11 cellular contexts compared by ENCODE assay signal in the genomic region with DNA sequence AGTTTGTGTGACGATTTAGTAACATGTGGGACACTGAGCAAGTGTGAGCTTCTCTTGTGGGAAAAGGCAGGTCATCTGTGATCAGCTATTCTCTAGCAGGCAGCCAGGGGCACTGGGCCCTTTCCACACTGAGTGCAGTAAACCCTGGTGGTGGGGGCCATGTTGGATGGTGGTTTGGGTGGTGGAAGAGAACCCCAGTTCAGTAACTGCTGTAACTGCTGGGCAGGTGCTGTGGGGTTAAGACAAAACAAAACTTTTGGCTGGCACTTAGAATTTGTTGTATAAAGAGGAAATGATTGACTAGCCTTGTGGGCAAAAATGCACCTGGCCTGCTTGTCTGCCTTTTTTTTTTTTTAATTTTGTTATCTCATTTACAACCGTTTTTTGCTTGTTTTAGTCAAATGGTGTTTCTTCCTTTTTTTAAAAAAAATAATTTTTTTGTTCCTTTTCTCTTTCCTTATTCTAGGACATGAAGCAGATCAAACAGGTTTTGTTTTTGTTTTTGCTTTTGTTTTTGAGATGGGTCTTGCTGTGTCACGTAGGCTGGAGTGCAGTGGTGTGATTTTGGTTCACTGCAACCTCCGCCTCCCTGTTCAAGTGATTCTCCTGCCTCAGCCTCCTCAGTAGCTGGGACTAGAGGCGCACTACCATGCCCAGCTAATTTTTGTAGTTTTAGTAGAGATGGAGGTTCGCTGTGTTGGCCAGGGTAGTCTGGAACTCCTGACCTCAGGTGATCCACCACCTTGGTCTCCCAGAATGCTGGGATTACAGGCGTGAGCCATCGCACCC.
DNase-seq lines count a peak whose midpoint lies in the region; ATAC-seq and TF ChIP-seq lines count a peak whose summit lies in the region.
"Had no signal": no experiment of that assay in that cellular context is flagged by ENCODE, and none has a peak within 500 bp of the region (broad histone marks: within the 10 kb centered on the region; RNA-seq: fewer than 3 reads in every experiment).

No MANE protein-coding gene starts in this region.

- H3K27ac Mint-ChIP-seq in activated naive CD4-positive, alpha-beta T cell treated with anti-CD3 and anti-CD28 coated beads, Interleukin-2, amount 10 ng/mL, durations not matched to agents 7 days and 5 days, result peak overlapping the region; percentile 81

- no peaks in the 10 kb centered on the region for H3K9me3 Mint-ChIP-seq in activated naive CD4-positive, alpha-beta T cell treated with anti-CD3 and anti-CD28 coated beads, Interleukin-2, amount 10 ng/mL, durations not matched to agents 7 days and 5 days

- no peaks in the 10 kb centered on the region for H4K20me1 ChIP-seq in KMS-11 (ENCODE audit: insufficient read depth)

- ATAC-seq in stimulated activated naive CD8-positive, alpha-beta T cell treated with anti-CD3 and anti-CD28 coated beads, Interleukin-15, Interleukin-2, amounts not matched to agents 100 U/mL and 50 U/mL, for 24 hours, result peak; percentile 53

- no peak overlapping the region for H3K4me3 ChIP-seq in KMS-11 (IDR thresholded peaks at IDR 0.05; ENCODE audit: insufficient read depth, low read depth, low read length)

- no peaks in the 10 kb centered on the region; the same call in 1 of the 2 replicates for H3K79me2 ChIP-seq in KMS-11 (ENCODE audit: insufficient read depth, low read depth)

- H3K36me3 Mint-ChIP-seq in activated naive CD4-positive, alpha-beta T cell treated with anti-CD3 and anti-CD28 coated beads, Interleukin-2, amount 10 ng/mL, durations not matched to agents 7 days and 5 days, result peaks cover 58% of the 10 kb centered on the region

- H3K27ac ChIP-seq in KMS-11 (peak overlapping the region; percentile 77), epithelial cell of prostate (peak overlapping the region; percentile 69)

- DNase-seq in activated naive CD4-positive, alpha-beta T cell treated with anti-CD3 and anti-CD28 coated beads, Interleukin-2, amount 10 ng/mL, durations not matched to agents 7 days and 5 days, result peak; percentile 55
- no peak for DNase-seq in activated naive CD4-positive, alpha-beta T cell (lab: John Stamatoyannopoulos, UW)
- DNase-seq in epithelial cell of prostate (ENCODE audit: low read depth, low spot score), result no peak
- no peak for DNase-seq in stimulated activated naive CD8-positive, alpha-beta T cell treated with anti-CD3 and anti-CD28 coated beads, Interleukin-15, Interleukin-2, amounts not matched to agents 100 U/mL and 50 U/mL, for 24 hours
- no peak for DNase-seq in DMS 273 treated with DMSO at 0.1 percent for 48 hours (lab: John Stamatoyannopoulos, UW)
- DNase-seq in HUDEP-2 (lab: John Stamatoyannopoulos, UW; ENCODE audit: unreplicated experiment in 76 of 76), result no peak
- DNase-seq in SW480 (ENCODE audit: low spot score), result no peak
- DNase-seq: dermis blood vessel endothelial cell; NCI-H526 treated with DMSO at 0.1 percent for 48 hours; stimulated activated CD4-positive, alpha-beta T cell treated with anti-CD3 and anti-CD28 coated beads, Interleukin-2, amount 100 ng/mL, for 24 hours had no signal

- no peaks in the 10 kb centered on the region for H3K27me3 Mint-ChIP-seq in activated naive CD4-positive, alpha-beta T cell treated with anti-CD3 and anti-CD28 coated beads, Interleukin-2, amount 10 ng/mL, durations not matched to agents 7 days and 5 days

- H3K36me3 ChIP-seq in KMS-11 (ENCODE audit: insufficient read depth), result 0 out of 2 replicates have a peak, but pooled peaks cover 4% of the 10 kb centered on the region

- no peak overlapping the region for H2AFZ ChIP-seq in KMS-11 (ENCODE audit: low read depth)

- H3K4me2 ChIP-seq in KMS-11, result peak overlapping the region; percentile 49

- H3K4me1 Mint-ChIP-seq in activated naive CD4-positive, alpha-beta T cell treated with anti-CD3 and anti-CD28 coated beads, Interleukin-2, amount 10 ng/mL, durations not matched to agents 7 days and 5 days, result peaks cover 14% of the 10 kb centered on the region

- no peak for TF ChIP-seq CTCF in KMS-11 (conservative IDR thresholded peaks at IDR 0.05; ENCODE audit: low read depth, low read length)

- H3K4me1 ChIP-seq in KMS-11 (ENCODE audit: low read depth, poor library complexity, severe bottlenecking), result peaks cover 43% of the 10 kb centered on the region

- H3K4me3 Mint-ChIP-seq in activated naive CD4-positive, alpha-beta T cell treated with anti-CD3 and anti-CD28 coated beads, Interleukin-2, amount 10 ng/mL, durations not matched to agents 7 days and 5 days, result no peak overlapping the region

- H3K27me3 ChIP-seq in KMS-11 (ENCODE audit: insufficient read depth, low read depth), result no peaks in the 10 kb centered on the region

- H3K9ac ChIP-seq in KMS-11, result peak overlapping the region; percentile 8; the same call in 1 of the 2 replicates

- CTCF ChIA-PET in activated naive CD4-positive, alpha-beta T cell treated with anti-CD3 and anti-CD28 coated beads, Interleukin-2, amount 10 ng/mL, durations not matched to agents 7 days and 5 days (lab: Charles Lee), result interaction anchor here (0.7 to 1.7 kb wide), 3 partner anchors 13 to 70 kb away, joined by 3 to 5 read pairs (median 4); no protein-coding TSS in a partner anchor
